In the genomic region with DNA sequence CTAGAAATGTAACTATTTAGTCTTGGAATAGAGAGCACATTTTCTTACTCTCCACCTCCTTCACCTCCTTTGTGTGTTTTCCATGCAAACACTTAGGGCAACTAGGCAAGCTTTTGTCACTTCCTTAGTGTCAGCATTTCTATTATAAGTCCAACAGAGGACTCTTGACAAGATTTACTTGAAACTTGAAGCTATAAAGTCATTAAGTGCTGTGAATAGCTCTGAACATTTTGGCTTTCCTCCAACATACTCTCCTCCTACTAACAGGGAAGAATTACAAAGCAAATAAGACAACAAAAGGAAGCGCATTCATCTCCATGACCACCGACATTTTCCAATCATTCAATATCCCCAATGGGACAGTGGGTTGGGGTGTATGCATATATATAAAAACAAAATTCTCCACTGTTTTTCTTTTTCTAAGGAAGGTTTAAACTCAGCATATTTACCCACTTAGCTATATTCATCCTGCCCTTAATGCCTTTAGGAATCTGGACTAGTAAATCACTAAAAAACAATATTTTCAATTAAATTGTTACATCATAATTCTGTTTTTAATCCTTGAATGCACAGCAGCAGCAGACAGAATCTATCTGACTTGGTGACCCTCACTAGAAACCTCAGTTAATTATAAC, we compare ENCODE assay signal across 15 cellular contexts.
DNase-seq lines count a peak whose midpoint lies in the region; ATAC-seq, FAIRE-seq and TF ChIP-seq lines count a peak whose summit lies in the region.
"Had no signal": no experiment of that assay in that cellular context is flagged by ENCODE, and none has a peak within 500 bp of the region (broad histone marks: within the 10 kb centered on the region; RNA-seq: fewer than 3 reads in every experiment).

No MANE protein-coding gene starts in this region.

- no peaks in the 10 kb centered on the region for H3K9me3 ChIP-seq in right lobe of liver

- no peaks in the 10 kb centered on the region for H3K4me1 ChIP-seq in right lobe of liver

- no peak for ATAC-seq in right lobe of liver
- ATAC-seq: activated CD8-positive, alpha-beta memory T cell treated with anti-CD3 and anti-CD28 coated beads, Interleukin-2, amount 10 ng/mL, durations not matched to agents 7 days and 5 days; HCT116; Panc1 had no signal

- H3K36me3 ChIP-seq in bronchial epithelial cell (ENCODE audit: control insufficient read depth, insufficient read depth, low read length) (no peaks in the 10 kb centered on the region), right lobe of liver (no peaks in the 10 kb centered on the region)

- no peaks in the 10 kb centered on the region for H3K27me3 ChIP-seq in bronchial epithelial cell (ENCODE audit: control insufficient read depth, insufficient read depth, low read length)
- H3K27me3 ChIP-seq in right lobe of liver: no peaks in the 10 kb centered on the region

- TF ChIP-seq CTCF in bronchial epithelial cell (IDR thresholded peaks at IDR 0.05; ENCODE audit: insufficient read depth, low read length, severe bottlenecking) (no peak), right lobe of liver (IDR thresholded peaks at IDR 0.05) (no peak)

- TF ChIP-seq POLR2A in right lobe of liver (IDR thresholded peaks at IDR 0.05): no peak

- 58% methylated on average over 2 of the region's 2 CpGs for WGBS in right lobe of liver (ENCODE audit: insufficient coverage, low coverage, low lambda C conversion rate, missing lambda C conversion rate)

- FAIRE-seq in bronchial epithelial cell (lab: Jason Lieb, UNC) (no peak), GM19239 (lab: Jason Lieb, UNC) (no peak)

- DNase-seq in LoVo (ENCODE audit: low spot score) (peak; percentile 26), NCI-H2227 (lab: John Stamatoyannopoulos, UW; ENCODE audit: unreplicated experiment) (peak; percentile 79), bronchial epithelial cell (ENCODE audit: low read depth) (peak; percentile 23), pulmonary artery endothelial cell (ENCODE audit: low read depth, low spot score) (peak; percentile 63), cerebellum (ENCODE audit: low spot score) (no peak), GM19239 (ENCODE audit: insufficient read length, low spot score) (no peak), right lobe of liver (no peak)
- DNase-seq in activated naive CD4-positive, alpha-beta T cell (lab: John Stamatoyannopoulos, UW): no peak
- DNase-seq: activated CD8-positive, alpha-beta memory T cell treated with anti-CD3 and anti-CD28 coated beads, Interleukin-2, amount 10 ng/mL, durations not matched to agents 7 days and 5 days; activated naive CD8-positive, alpha-beta T cell treated with anti-CD3 and anti-CD28 coated beads, Interleukin-2, amount 10 ng/mL, durations not matched to agents 7 days and 5 days; CD4-positive, alpha-beta T cell; KG1; naive B cell had no signal

- H3K4me3 ChIP-seq in bronchial epithelial cell (ENCODE audit: low read depth, low read length) (no peak overlapping the region), right lobe of liver (no peak overlapping the region)

- no peak overlapping the region for H3K27ac ChIP-seq in right lobe of liver

- intact Hi-C loops in right lobe of liver (cut with DNase I): no loop called here

Comparison
In these comparisons a context has a peak if more than half of its experiments do, and no peak if none do; other contexts are left out.
1. DNase-seq: peak in LoVo (single experiment), NCI-H2227 (single experiment), bronchial epithelial cell (single experiment) and pulmonary artery endothelial cell (single experiment); none in cerebellum (single experiment), activated naive CD4-positive, alpha-beta T cell (0 of 4), GM19239 (single experiment) and right lobe of liver (0 of 3).